Comparison of ENCODE assay signal across 14 cellular contexts in the genomic region with DNA sequence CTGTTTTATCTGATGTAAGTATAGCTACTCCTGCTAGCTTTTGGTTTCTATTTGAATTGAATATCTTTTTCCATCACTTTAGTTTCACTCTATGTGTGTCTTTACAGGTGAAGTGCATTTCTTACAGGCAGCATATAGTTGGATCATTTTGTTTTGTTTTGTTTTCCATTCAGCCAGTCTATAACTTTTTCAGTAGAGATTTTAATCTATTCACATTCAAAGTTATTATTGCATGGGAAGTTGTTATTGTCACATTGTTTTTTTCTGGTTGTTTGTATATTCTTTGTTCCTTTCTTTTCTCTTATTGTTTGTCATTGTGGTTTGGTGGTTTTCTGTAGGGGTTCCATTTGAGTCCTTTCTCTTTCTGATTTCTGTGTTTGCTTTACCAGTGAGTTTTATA.
A peak's percentile ranks its signal among the peaks of the same experiment; 100 is the strongest.
DNase-seq lines count a peak whose midpoint lies in the region; ATAC-seq and TF ChIP-seq lines count a peak whose summit lies in the region.
"Had no signal": no experiment of that assay in that cellular context is flagged by ENCODE, and none has a peak within 500 bp of the region (broad histone marks: within the 10 kb centered on the region; RNA-seq: fewer than 3 reads in every experiment).

No MANE protein-coding gene starts in this region.

- H3K4me3 Mint-ChIP-seq in T-helper 17 cell (no peak overlapping the region), endothelial cell (ENCODE audit: unreplicated experiment) (no peak overlapping the region)
- H3K4me3 Mint-ChIP-seq: activated naive CD4-positive, alpha-beta T cell treated with anti-CD3 and anti-CD28 coated beads, Interleukin-2, amount 10 ng/mL, durations not matched to agents 7 days and 5 days; CD4-positive, CD25-positive, alpha-beta regulatory T cell had no signal

- H4K20me1 ChIP-seq in KMS-11 (ENCODE audit: insufficient read depth): no peaks in the 10 kb centered on the region

- H3K27ac ChIP-seq in KMS-11: no peak overlapping the region; the same call in 1 of the 2 replicates
- H3K27ac ChIP-seq in left lung: no peak overlapping the region
- H3K27ac ChIP-seq: right atrium auricular region, SJSA1, transverse colon had no signal

- intact Hi-C loops in left lung (cut with DNase I): no loop called here

- H3K27me3 ChIP-seq in KMS-11 (ENCODE audit: insufficient read depth, low read depth) (no peaks in the 10 kb centered on the region), left lung (no peaks in the 10 kb centered on the region)
- H3K27me3 ChIP-seq: right atrium auricular region, SJSA1, transverse colon had no signal

- H3K9me3 ChIP-seq in T-helper 17 cell (ENCODE audit: control insufficient read depth, low read length, poor library complexity, severe bottlenecking) (no peaks in the 10 kb centered on the region), left lung (no peaks in the 10 kb centered on the region)
- H3K9me3 ChIP-seq: right atrium auricular region, SJSA1, transverse colon had no signal

- H3K79me2 ChIP-seq in KMS-11 (ENCODE audit: insufficient read depth, low read depth): no peaks in the 10 kb centered on the region

- H2AFZ ChIP-seq in KMS-11 (ENCODE audit: low read depth): no peak overlapping the region

- H3K27ac Mint-ChIP-seq in T-helper 17 cell: no peak overlapping the region
- H3K27ac Mint-ChIP-seq in endothelial cell (ENCODE audit: unreplicated experiment): no peak overlapping the region
- H3K27ac Mint-ChIP-seq: activated naive CD4-positive, alpha-beta T cell treated with anti-CD3 and anti-CD28 coated beads, Interleukin-2, amount 10 ng/mL, durations not matched to agents 7 days and 5 days; CD4-positive, CD25-positive, alpha-beta regulatory T cell had no signal

- H3K27me3 Mint-ChIP-seq in T-helper 17 cell (no peaks in the 10 kb centered on the region), endothelial cell (ENCODE audit: unreplicated experiment) (no peaks in the 10 kb centered on the region)
- H3K27me3 Mint-ChIP-seq: activated naive CD4-positive, alpha-beta T cell treated with anti-CD3 and anti-CD28 coated beads, Interleukin-2, amount 10 ng/mL, durations not matched to agents 7 days and 5 days; CD4-positive, CD25-positive, alpha-beta regulatory T cell had no signal

- no peak overlapping the region for H3K4me3 ChIP-seq in KMS-11 (IDR thresholded peaks at IDR 0.05; ENCODE audit: insufficient read depth, low read depth, low read length)
- H3K4me3 ChIP-seq in left lung: no peak overlapping the region
- H3K4me3 ChIP-seq: right atrium auricular region, SJSA1, transverse colon had no signal

- ATAC-seq in GM18867 (IDR thresholded peaks at IDR 0.05; ENCODE audit: unreplicated experiment) (peak; percentile 97), GM21390 (IDR thresholded peaks at IDR 0.05; ENCODE audit: unreplicated experiment) (peak; percentile 93), HG03025 (IDR thresholded peaks at IDR 0.05; ENCODE audit: low FRiP score, unreplicated experiment) (peak; percentile 63), T-helper 17 cell (no peak), left lung (no peak)

- H3K4me1 Mint-ChIP-seq in T-helper 17 cell (no peaks in the 10 kb centered on the region), endothelial cell (ENCODE audit: unreplicated experiment) (no peaks in the 10 kb centered on the region)
- H3K4me1 Mint-ChIP-seq: CD4-positive, CD25-positive, alpha-beta regulatory T cell had no signal

- TF ChIP-seq CTCF in KMS-11 (conservative IDR thresholded peaks at IDR 0.05; ENCODE audit: low read depth, low read length) (no peak), left lung (IDR thresholded peaks at IDR 0.05) (no peak), endothelial cell (IDR thresholded peaks at IDR 0.05; ENCODE audit: unreplicated experiment) (no peak)

- H3K9me3 Mint-ChIP-seq in endothelial cell (ENCODE audit: unreplicated experiment): no peaks in the 10 kb centered on the region
- H3K9me3 Mint-ChIP-seq: activated naive CD4-positive, alpha-beta T cell treated with anti-CD3 and anti-CD28 coated beads, Interleukin-2, amount 10 ng/mL, durations not matched to agents 7 days and 5 days had no signal

- H3K4me1 ChIP-seq in KMS-11 (ENCODE audit: low read depth, poor library complexity, severe bottlenecking) (peaks cover 20% of the 10 kb centered on the region), left lung (no peaks in the 10 kb centered on the region)
- H3K4me1 ChIP-seq: right atrium auricular region, transverse colon had no signal

- H3K36me3 ChIP-seq in KMS-11 (ENCODE audit: insufficient read depth): no peaks in the 10 kb centered on the region
- H3K36me3 ChIP-seq in left lung: no peaks in the 10 kb centered on the region
- H3K36me3 ChIP-seq: right atrium auricular region, SJSA1, transverse colon had no signal

- H3K4me2 ChIP-seq in KMS-11: peak overlapping the region; percentile 26; the same call in 1 of the 2 replicates

- DNase-seq in T-helper 17 cell (no peak), left lung (no peak), EL (no peak), endothelial cell (ENCODE audit: low spot score) (no peak)
- DNase-seq: activated naive CD4-positive, alpha-beta T cell treated with anti-CD3 and anti-CD28 coated beads, Interleukin-2, amount 10 ng/mL, durations not matched to agents 7 days and 5 days; CD4-positive, CD25-positive, alpha-beta regulatory T cell; NCI-H69; transverse colon had no signal

- H3K36me3 Mint-ChIP-seq in T-helper 17 cell (ENCODE audit: low read depth) (no peaks in the 10 kb centered on the region), endothelial cell (ENCODE audit: low read depth, unreplicated experiment) (no peaks in the 10 kb centered on the region)
- H3K36me3 Mint-ChIP-seq: activated naive CD4-positive, alpha-beta T cell treated with anti-CD3 and anti-CD28 coated beads, Interleukin-2, amount 10 ng/mL, durations not matched to agents 7 days and 5 days; CD4-positive, CD25-positive, alpha-beta regulatory T cell had no signal

- H3K9ac ChIP-seq in KMS-11: no peak overlapping the region

Comparison
In these comparisons a context has a peak if more than half of its experiments do, and no peak if none do; other contexts are left out.
1. ATAC-seq: peak in GM18867 (single experiment), GM21390 (single experiment) and HG03025 (single experiment); none in T-helper 17 cell (single experiment) and left lung (single experiment).